Comparison of ENCODE assay signal across 28 cellular contexts in genomic region chr13:99330942-99331341, GRCh38. TPM values are rescaled to one million over a fixed set of nuclear protein-coding genes. Genes with fewer than 3 reads are reported as not detected.
"Had no signal": no experiment of that assay in that cellular context is flagged by ENCODE, and none has a peak within 500 bp of the region (broad histone marks: within the 10 kb centered on the region; RNA-seq: fewer than 3 reads in every experiment).

No MANE protein-coding gene starts in this region.

- H3K9ac ChIP-seq: neural progenitor cell, parathyroid adenoma had no signal

- H3K27ac Mint-ChIP-seq: memory B cell; mesothelial cell of epicardium; natural killer cell treated with Interleukin-12 subunit alpha and Interleukin-12 subunit beta and Interleukin-15 and Interleukin-18, amount 100 ng/mL, for 72 hours; neural progenitor cell; progenitor cell of endocrine pancreas; stimulated activated naive B cell treated with anti-CD40 and anti-IgM and Interleukin-4, amounts not matched to agents 10 μg/mL and 1 μg/mL and 100 μg/mL, for 72 hours had no signal

- H3K27me3 ChIP-seq: esophagus muscularis mucosa, foreskin keratinocyte, gastroesophageal sphincter, heart left ventricle, hepatocyte, neural progenitor cell, right lobe of liver, tibial nerve, upper lobe of left lung had no signal

- H3K27me3 Mint-ChIP-seq: memory B cell; naive B cell; natural killer cell treated with Interleukin-12 subunit alpha and Interleukin-12 subunit beta and Interleukin-15 and Interleukin-18, amount 100 ng/mL, for 72 hours; progenitor cell of endocrine pancreas; stimulated activated naive B cell treated with anti-CD40 and anti-IgM and Interleukin-4, amounts not matched to agents 10 μg/mL and 1 μg/mL and 100 μg/mL, for 72 hours; stimulated activated naive CD8-positive, alpha-beta T cell treated with anti-CD3 and anti-CD28 coated beads, Interleukin-15, Interleukin-2, amounts not matched to agents 100 ng/mL and 50 ng/mL, for 24 hours had no signal

- H3K9me3 ChIP-seq: esophagus muscularis mucosa, gastroesophageal sphincter, heart left ventricle, mucosa of descending colon, right lobe of liver, thoracic aorta, tibial nerve, upper lobe of left lung had no signal

- H3K4me1 ChIP-seq: esophagus muscularis mucosa, foreskin keratinocyte, gastroesophageal sphincter, neural progenitor cell, parathyroid adenoma, tibial nerve had no signal

- ATAC-seq: foreskin keratinocyte; gastroesophageal sphincter; heart left ventricle; mucosa of descending colon; natural killer cell treated with Interleukin-12 subunit alpha and Interleukin-12 subunit beta and Interleukin-15 and Interleukin-18, amount 100 ng/mL, for 72 hours; stimulated activated naive B cell treated with anti-CD40 and anti-IgM and Interleukin-4, amounts not matched to agents 10 μg/mL and 1 μg/mL and 100 μg/mL, for 72 hours had no signal

- H3K27ac ChIP-seq: coronary artery, esophagus muscularis mucosa, foreskin keratinocyte, gastroesophageal sphincter, heart left ventricle, hepatocyte, neural progenitor cell, parathyroid adenoma, thoracic aorta, tibial nerve, upper lobe of left lung had no signal

- H3K4me3 ChIP-seq: coronary artery, esophagus muscularis mucosa, gastroesophageal sphincter, heart left ventricle, hepatocyte, lung, mucosa of descending colon, neural progenitor cell, right lobe of liver, thoracic aorta, tibial nerve, upper lobe of left lung had no signal

- H3K4me2 ChIP-seq: hepatocyte, neural progenitor cell had no signal

- H3K79me2 ChIP-seq: hepatocyte, parathyroid adenoma had no signal

- H3K36me3 ChIP-seq: neural progenitor cell had no signal

- H2AFZ ChIP-seq: hepatocyte, neural progenitor cell, parathyroid adenoma had no signal

- DNase-seq: dermis blood vessel endothelial cell; effector memory CD4-positive, alpha-beta T cell; foreskin keratinocyte; heart left ventricle; kidney; mucosa of descending colon; naive B cell; right lobe of liver; stimulated activated CD4-positive, alpha-beta T cell treated with anti-CD3 and anti-CD28 coated beads, Interleukin-15, amount 100 ng/mL, for 24 hours; stimulated activated CD4-positive, alpha-beta T cell treated with anti-CD3 and anti-CD28 coated beads, Interleukin-2, amount 100 ng/mL, for 48 hours; stimulated activated naive B cell treated with anti-CD40 and anti-IgM and Interleukin-4, amounts not matched to agents 10 μg/mL and 1 μg/mL and 100 μg/mL, for 72 hours; upper lobe of left lung had no signal

- H3K4me3 Mint-ChIP-seq: memory B cell; mesothelial cell of epicardium; naive B cell; natural killer cell treated with Interleukin-12 subunit alpha and Interleukin-12 subunit beta and Interleukin-15 and Interleukin-18, amount 100 ng/mL, for 72 hours; neural progenitor cell; stimulated activated naive B cell treated with anti-CD40 and anti-IgM and Interleukin-4, amounts not matched to agents 10 μg/mL and 1 μg/mL and 100 μg/mL, for 72 hours had no signal

- H3K9me3 Mint-ChIP-seq: memory B cell; mesothelial cell of epicardium; natural killer cell treated with Interleukin-12 subunit alpha and Interleukin-12 subunit beta and Interleukin-15 and Interleukin-18, amount 100 ng/mL, for 72 hours; neural progenitor cell; stimulated activated naive B cell treated with anti-CD40 and anti-IgM and Interleukin-4, amounts not matched to agents 10 μg/mL and 1 μg/mL and 100 μg/mL, for 72 hours; stimulated activated naive CD8-positive, alpha-beta T cell treated with anti-CD3 and anti-CD28 coated beads, Interleukin-15, Interleukin-2, amounts not matched to agents 100 ng/mL and 50 ng/mL, for 24 hours had no signal

- H3K4me1 Mint-ChIP-seq: mesothelial cell of epicardium had no signal

RNA-seq across cellular contexts. Expression of gene GPR183, which starts 23.7 kb away (rescaled TPM):
- total RNA-seq: endothelial cell of umbilical vein, fibroblast of lung, foreskin keratinocyte, progenitor cell of endocrine pancreas had no signal
